In genomic region chr7:73865738-73866445, GRCh38 we compare ENCODE assay signal across 10 cellular contexts. TPM values are rescaled to one million over a fixed set of nuclear protein-coding genes. Genes with fewer than 3 reads are reported as not detected.
DNase-seq lines count a peak whose midpoint lies in the region; ATAC-seq and TF ChIP-seq lines count a peak whose summit lies in the region.
"Had no signal": no experiment of that assay in that cellular context is flagged by ENCODE, and none has a peak within 500 bp of the region (broad histone marks: within the 10 kb centered on the region; RNA-seq: fewer than 3 reads in every experiment).

No MANE protein-coding gene starts in this region.

- no peaks in the 10 kb centered on the region for H3K9me3 ChIP-seq in HEK293 (ENCODE audit: control insufficient read depth, insufficient read depth, low read depth, low read length)
- H3K9me3 ChIP-seq: SJSA1 had no signal

- TF ChIP-seq CTCF in HEK293 (tag by site-specific recombination; IDR thresholded peaks at IDR 0.05) (0 out of 2 replicates have a peak, but pooled peaks have one; percentile 28), fibroblast of mammary gland (conservative IDR thresholded peaks at IDR 0.05; ENCODE audit: control insufficient read depth, insufficient read depth, low read depth, low read length) (peak; percentile 65)

- H3K4me3 ChIP-seq in HEK293 (ENCODE audit: low read depth, low read length) (no peak overlapping the region), fibroblast of mammary gland (ENCODE audit: control insufficient read depth, low read depth, low read length) (no peak overlapping the region)
- H3K4me3 ChIP-seq: SJSA1 had no signal

- no peak overlapping the region for H3K27ac ChIP-seq in HEK293 (ENCODE audit: extremely low read depth, low read depth, low read length)
- H3K27ac ChIP-seq: SJSA1 had no signal

- no peaks in the 10 kb centered on the region for H3K4me1 ChIP-seq in HEK293 (ENCODE audit: control insufficient read depth, insufficient read depth, low read length)

- CTCF ChIA-PET in HEK293 (lab: Yijun Ruan, JAX), result interaction anchor here (0.5 to 3.9 kb wide), 8 partner anchors 10 to 535 kb away, joined by 3 to 24 read pairs (median 4); no protein-coding TSS in a partner anchor

- H3K36me3 ChIP-seq in HEK293 (ENCODE audit: control insufficient read depth in 2 of 2, insufficient read depth in 1 of 2, low read length in 2 of 2), result no peaks in the 10 kb centered on the region
- H3K36me3 ChIP-seq: SJSA1 had no signal

- POLR2A ChIA-PET in HEK293 (lab: Yijun Ruan, JAX), result no interaction called here

- in situ Hi-C loops in SK-MEL-5 (cut with HindIII; ENCODE audit: low pct_unique_long_range_greater_than_20kb, low sequenced_read_pairs), result no loop called here

- ATAC-seq in HG03571 (IDR thresholded peaks at IDR 0.05; ENCODE audit: unreplicated experiment), result no peak
- no peak for ATAC-seq in GM21423 (IDR thresholded peaks at IDR 0.05; ENCODE audit: unreplicated experiment)
- no peak for ATAC-seq in GM18909 (IDR thresholded peaks at IDR 0.05; ENCODE audit: poor library complexity, unreplicated experiment)

- DNase-seq in DMS 273 treated with DMSO at 0.1 percent for 48 hours (lab: John Stamatoyannopoulos, UW) (peak; percentile 73), SK-MEL-5 (ENCODE audit: low read depth, low spot score) (peak; percentile 84), fibroblast of mammary gland (ENCODE audit: low read depth) (peak; percentile 60), pons (ENCODE audit: low spot score) (peak; percentile 71)

TF ChIP-seq in HEK293, 187 proteins besides CTCF, POLR2A, EP300 and RAD21:
- TF ChIP-seq ZNF670 (tag by site-specific recombination; IDR thresholded peaks at IDR 0.05; ENCODE audit: low read depth) (no peak), ZNF521 (tag by site-specific recombination; IDR thresholded peaks at IDR 0.05) (no peak), ZNF654 (tag by site-specific recombination; IDR thresholded peaks at IDR 0.05; ENCODE audit: low read depth) (peak; percentile 48)

RNA-seq across cellular contexts. Expression of gene TMEM270, which starts 4.9 kb away (rescaled TPM):
- total RNA-seq in SK-MEL-5 (2014; rRNA removed; shearing (Covaris generic)), result not detected in 2 replicates
- polyA plus RNA-seq in SK-MEL-5 (2015; cell fraction: cytosol; rRNA removed), result not detected in 2 replicates
- polyA plus RNA-seq in SK-MEL-5 (2015; cell fraction: nucleus; rRNA removed), result not detected in 2 replicates
- total RNA-seq: mononuclear cell, SJSA1 had no signal

RNA-seq across cellular contexts. Expression of gene METTL27, which starts 23.6 kb away (rescaled TPM):
- total RNA-seq in SK-MEL-5 (2014; rRNA removed; shearing (Covaris generic)), result 1.8 and 2.8 TPM in 2 replicates
- polyA plus RNA-seq in SK-MEL-5 (2015; cell fraction: cytosol; rRNA removed), result 1.9 and 8.7 TPM in 2 replicates
- polyA plus RNA-seq in SK-MEL-5 (2015; cell fraction: nucleus; rRNA removed), result 9.8 and 11.4 TPM in 2 replicates
- total RNA-seq: mononuclear cell had no signal

RNA-seq across cellular contexts. Expression of gene CLDN4, which starts 35.1 kb away (rescaled TPM):
- not detected in 2 replicates for total RNA-seq in SK-MEL-5 (2014; rRNA removed; shearing (Covaris generic))
- polyA plus RNA-seq in SK-MEL-5 (2015; cell fraction: cytosol; rRNA removed), result 0.04 TPM in 1 of 2 replicates, not detected in the other
- 0.16 TPM in 1 of 2 replicates, not detected in the other for polyA plus RNA-seq in SK-MEL-5 (2015; cell fraction: nucleus; rRNA removed)
